17 cellular contexts compared by ENCODE assay signal in the genomic region with DNA sequence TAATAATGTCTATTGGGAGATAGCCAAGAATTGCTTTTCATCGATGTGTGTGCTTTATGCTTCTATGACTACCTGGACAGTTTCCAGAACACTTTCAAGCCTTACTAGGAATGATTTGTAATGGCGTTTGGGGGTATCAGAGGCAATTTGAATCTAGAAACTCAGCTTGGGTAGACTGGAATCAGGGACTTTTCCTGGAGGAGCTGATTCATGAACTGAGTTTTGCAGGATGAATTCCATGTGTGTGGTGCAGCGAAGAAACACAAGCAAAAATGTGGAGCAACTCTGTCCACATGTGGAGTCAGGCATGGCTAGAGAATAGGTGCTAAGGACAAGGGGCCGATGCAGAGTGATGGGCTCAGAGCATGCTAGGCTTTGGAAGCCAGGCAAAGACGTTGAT. TPM values are rescaled to one million over a fixed set of nuclear protein-coding genes. Genes with fewer than 3 reads are reported as not detected.
DNase-seq lines count a peak whose midpoint lies in the region; ATAC-seq, FAIRE-seq and TF ChIP-seq lines count a peak whose summit lies in the region.
"Had no signal": no experiment of that assay in that cellular context is flagged by ENCODE, and none has a peak within 500 bp of the region (broad histone marks: within the 10 kb centered on the region; RNA-seq: fewer than 3 reads in every experiment).

No MANE protein-coding gene starts in this region.

- no peak overlapping the region for H3K27ac ChIP-seq in H1 (ENCODE audit: low read depth, low read length)
- no peak overlapping the region for H3K27ac ChIP-seq in lung (ENCODE audit: low read depth in 1 of 2, low read length in 1 of 2)

- no peak overlapping the region for H3K23ac ChIP-seq in H1 (ENCODE audit: insufficient read length)

- no peaks in the 10 kb centered on the region for H3K23me2 ChIP-seq in H1 (ENCODE audit: low read depth, low read length)

- no peak overlapping the region for H3K18ac ChIP-seq in H1 (ENCODE audit: extremely low read depth, low read length)

- no peak overlapping the region for H2AK5ac ChIP-seq in H1 (ENCODE audit: low read depth, low read length)

- WGBS in H1 (ENCODE audit: extremely low coverage in 1 of 2, insufficient coverage in 1 of 2, insufficient read length in 1 of 2, insufficient replicate concordance in 2 of 2, low coverage in 1 of 2, low lambda C conversion rate in 2 of 2, missing lambda C conversion rate in 1 of 2), 2 experiments = 77% methylated on average over 5 of the region's 5 CpGs; no CpG with 5 or more reads in 1 of the 2 experiments
- 70 to 84% methylated on average over 5 of the region's 5 CpGs for WGBS in lung, 2 donors

- CTCF ChIA-PET in H1 (lab: Charles Lee; ENCODE audit: partially characterized antibody) = interaction anchor here (0.6 to 1.3 kb wide), 7 partner anchors 10 to 21 kb away, joined by 3 to 5 read pairs (median 3); no protein-coding TSS in a partner anchor

- H3K79me1 ChIP-seq in H1 (ENCODE audit: low read depth, low read length) = no peaks in the 10 kb centered on the region

- no peak for ATAC-seq in lung (ENCODE audit: insufficient read depth, low FRiP score)

- POLR2A ChIA-PET in H1 (lab: Charles Lee; ENCODE audit: partially characterized antibody) = interaction anchor here (0.7 kb wide), 1 partner anchor 22 kb away, joined by 3 read pairs; no protein-coding TSS in a partner anchor

- H4K20me1 ChIP-seq in H1 (replicated peaks in 1 of 2; ENCODE audit: control insufficient read depth in 1 of 2, insufficient read depth in 2 of 2, low read length in 2 of 2) = no peaks in the 10 kb centered on the region

- H2BK20ac ChIP-seq in H1 (ENCODE audit: low read length) = no peak overlapping the region

- TF ChIP-seq EP300 in H1 (IDR thresholded peaks at IDR 0.05; ENCODE audit: borderline replicate concordance in 1 of 2, low read depth in 2 of 2, low read length in 2 of 2) = no peak

- H3K4me1 ChIP-seq in H1 (replicated peaks in 1 of 4; ENCODE audit: control insufficient read depth in 3 of 4, insufficient read depth in 4 of 4, low read length in 3 of 4) (peaks cover 0 to 5% (median 2%) of the 10 kb centered on the region in 4 experiments; a peak in 6 of 7 replicates), lung (ENCODE audit: control insufficient read depth in 2 of 2, insufficient read depth in 2 of 2, low read length in 2 of 2) (no peaks in the 10 kb centered on the region)
- H3K4me1 ChIP-seq: BE2C had no signal

- H3K79me2 ChIP-seq in H1 (ENCODE audit: control insufficient read depth in 1 of 2, insufficient read depth in 2 of 2, low read length in 2 of 2) = no peaks in the 10 kb centered on the region

- TF ChIP-seq CTCF in H1 (IDR thresholded peaks at IDR 0.05; ENCODE audit: control extremely low read depth in 1 of 3, insufficient read depth in 1 of 3, low read depth in 1 of 3, low read length in 3 of 3) (no peak), lung (IDR thresholded peaks at IDR 0.05; ENCODE audit: control extremely low read depth, extremely low read depth) (no peak)

- H3K4me2 ChIP-seq in H1 (ENCODE audit: insufficient read depth in 1 of 2, low read depth in 2 of 2, low read length in 2 of 2) = no peak overlapping the region

- no peak overlapping the region for H4K5ac ChIP-seq in H1 (ENCODE audit: insufficient read length, low read depth, low read length)

- FAIRE-seq in H1 (lab: Jason Lieb, UNC) = no peak
- FAIRE-seq: D721Med, HTR-8/SVneo, RCC 7860 had no signal

- H3K4ac ChIP-seq in H1 (replicated peaks; ENCODE audit: insufficient read length, low read depth, low read length) = no peak overlapping the region

- H2AFZ ChIP-seq in H1 (ENCODE audit: low read length) = no peak overlapping the region

- H3K4me3 ChIP-seq in H1 (ENCODE audit: extremely low read depth in 1 of 4, insufficient read depth in 2 of 4, low read depth in 3 of 4, low read length in 4 of 4) (no peak overlapping the region), lung (peak overlapping the region; percentile 8)

- peak overlapping the region; percentile 29; the same call in 1 of the 2 replicates for H2BK12ac ChIP-seq in H1 (ENCODE audit: low read depth, low read length)

- H3K56ac ChIP-seq in H1 (replicated peaks; ENCODE audit: insufficient read length, low read depth, low read length) = no peak overlapping the region

- no peak overlapping the region for H4K8ac ChIP-seq in H1 (ENCODE audit: extremely low read depth, insufficient read depth, low read length)

- DNase-seq in DMS79 treated with DMSO at 0.1 percent for 48 hours (lab: John Stamatoyannopoulos, UW) (peak; percentile 74), NCI-H2029 (lab: John Stamatoyannopoulos, UW) (peak; percentile 70), H1 (ENCODE audit: low read depth in 1 of 2, low spot score in 2 of 2) (no peak), lung (ENCODE audit: low spot score) (no peak), NCI-H187 (lab: John Stamatoyannopoulos, UW) (no peak), germinal center (ENCODE audit: low spot score) (no peak), NCI-H510A treated with DMSO at 0.1 percent for 48 hours (lab: John Stamatoyannopoulos, UW) (no peak)
- DNase-seq: ACHN; BE2C; CD4-positive, alpha-beta memory T cell; GF-D8; NCI-H146; NCI-H526 treated with DMSO at 0.1 percent for 48 hours; SHP77 treated with DMSO at 0.1 percent for 48 hours had no signal

- no peak overlapping the region for H3K9ac ChIP-seq in H1 (replicated peaks in 1 of 4; ENCODE audit: extremely low read depth in 1 of 4, low read depth in 3 of 4, low read length in 3 of 4)

- H4K91ac ChIP-seq in H1 (replicated peaks; ENCODE audit: insufficient read length, low read length) = no peak overlapping the region

- no peaks in the 10 kb centered on the region for H3K9me3 ChIP-seq in H1 (ENCODE audit: insufficient read depth in 2 of 2, low read depth in 1 of 2, low read length in 1 of 2)
- H3K9me3 ChIP-seq in lung (ENCODE audit: control insufficient read depth in 2 of 2, insufficient read depth in 1 of 2, low read length in 1 of 2) = no peaks in the 10 kb centered on the region
- H3K9me3 ChIP-seq: BE2C had no signal

- no peak overlapping the region for H2BK120ac ChIP-seq in H1 (replicated peaks; ENCODE audit: low read depth, low read length)

- TF ChIP-seq RAD21 in H1 (IDR thresholded peaks at IDR 0.05 in 1 of 2, conservative IDR thresholded peaks at IDR 0.05 in 1 of 2; ENCODE audit: low read depth in 2 of 2, low read length in 2 of 2) = no peak

- no peak for TF ChIP-seq POLR2A in H1 (IDR thresholded peaks at IDR 0.05; ENCODE audit: control extremely low read depth in 1 of 2, low read depth in 2 of 2, low read length in 2 of 2)

- peak overlapping the region; percentile 95; the same call in 1 of the 2 replicates for H2BK15ac ChIP-seq in H1 (ENCODE audit: low read length)

- H3K27me3 ChIP-seq in H1 (replicated peaks in 1 of 4; ENCODE audit: control insufficient read depth in 3 of 4, extremely low read depth in 1 of 4, insufficient read depth in 3 of 4, low read length in 3 of 4) (no peaks in the 10 kb centered on the region), lung (ENCODE audit: control insufficient read depth, insufficient read depth) (no peaks in the 10 kb centered on the region)
- H3K27me3 ChIP-seq: BE2C had no signal

- no peaks in the 10 kb centered on the region for H3K36me3 ChIP-seq in H1 (ENCODE audit: control insufficient read depth in 2 of 4, insufficient read depth in 4 of 4, low read length in 3 of 4)
- H3K36me3 ChIP-seq in lung (ENCODE audit: control insufficient read depth in 2 of 2, insufficient read depth in 2 of 2, low read length in 2 of 2) = no peaks in the 10 kb centered on the region
- H3K36me3 ChIP-seq: BE2C had no signal

- no peak overlapping the region for H3K14ac ChIP-seq in H1 (ENCODE audit: insufficient read length)

- H2BK5ac ChIP-seq in H1 (ENCODE audit: low read depth, low read length) = no peak overlapping the region

TF ChIP-seq in H1, 55 proteins besides CTCF, POLR2A, EP300 and RAD21 (continues in another document):
- TF ChIP-seq GABPA (IDR thresholded peaks at IDR 0.05; ENCODE audit: borderline replicate concordance, insufficient read depth, low read length) (no peak), NANOG (IDR thresholded peaks at IDR 0.05; ENCODE audit: insufficient read depth, low read depth, low read length, poor library complexity, severe bottlenecking) (no peak), ZNF274 (IDR thresholded peaks at IDR 0.05; ENCODE audit: borderline replicate concordance, extremely low read depth, low read length) (no peak), GTF2F1 (IDR thresholded peaks at IDR 0.05; ENCODE audit: borderline replicate concordance, low read depth, low read length) (no peak), PHF8 (conservative IDR thresholded peaks at IDR 0.05; ENCODE audit: low read depth, low read length) (no peak), RXRA (IDR thresholded peaks at IDR 0.05; ENCODE audit: insufficient read depth, low read depth, low read length) (no peak), JUND (IDR thresholded peaks at IDR 0.05; ENCODE audit: low read length) (no peak), SP1 (IDR thresholded peaks at IDR 0.05; ENCODE audit: low read depth, low read length) (no peak), BRCA1 (IDR thresholded peaks at IDR 0.05; ENCODE audit: low read depth, low read length) (no peak), ASH2L (IDR thresholded peaks at IDR 0.05; ENCODE audit: low read length) (no peak)

RNA-seq across cellular contexts. Expression of gene TMEM61, which starts 11.8 kb away (rescaled TPM):
- 0.50 and 0.54 TPM in 2 replicates for total RNA-seq in H1 (2021; fragmentation: NEBNext Ultra II Directional; extraction: Animal tissue kit (Norgen Biotek cat#: 25700))
- polyA plus RNA-seq in H1 (2011; rRNA removed) (1.4 and 2.0 TPM in 2 replicates), lung (1 to 10 TPM in 1 of 2 donors, under 1 TPM in 1; 0.91 to 1.6 TPM)
- 0.88 TPM for polyA plus RNA-seq in H1 (2011; cell fraction: cytosol; rRNA removed)
- 1.2 TPM for polyA plus RNA-seq in H1 (2011; cell fraction: nucleus; rRNA removed)
- polyA plus RNA-seq in H1 (2012, experiment 1 of 2) = 0.25 to 0.92 TPM (median 0.80 TPM) in 3 of 4 replicates, not detected in the other
- polyA plus RNA-seq in H1 (2012, experiment 2 of 2) = 1.0 TPM
- polyA plus RNA-seq in H1 (2013, experiment 1 of 2) = 1.4 TPM
- polyA plus RNA-seq in H1 (2013, experiment 2 of 2) = 0.94 TPM
- 0.35 TPM in 1 of 2 replicates, not detected in the other for polyA minus RNA-seq in H1 (2011; rRNA and poly(A)+ RNA removed)
- polyA minus RNA-seq in H1 (2011; cell fraction: cytosol; rRNA and poly(A)+ RNA removed) = not detected
- not detected for polyA minus RNA-seq in H1 (2011; cell fraction: nucleus; rRNA and poly(A)+ RNA removed)
- total RNA-seq in lung = 1 to 10 TPM; 1.1 to 2.1 TPM
- total RNA-seq: CD4-positive, alpha-beta memory T cell had no signal
- polyA plus RNA-seq: CD4-positive, alpha-beta memory T cell had no signal

RNA-seq across cellular contexts. Expression of gene BSND, which starts 30.2 kb away (rescaled TPM):
- 0.40 and 0.43 TPM in 2 replicates for total RNA-seq in H1 (2021; fragmentation: NEBNext Ultra II Directional; extraction: Animal tissue kit (Norgen Biotek cat#: 25700))
- polyA plus RNA-seq in H1 (2011; rRNA removed) (0.52 and 0.68 TPM in 2 replicates), lung (under 1 TPM in 1 of 2 donors, not detected in 1; 0.02 TPM)
- polyA plus RNA-seq in H1 (2011; cell fraction: cytosol; rRNA removed) = 0.67 TPM
- 1.0 TPM for polyA plus RNA-seq in H1 (2011; cell fraction: nucleus; rRNA removed)
- polyA plus RNA-seq in H1 (2012, experiment 1 of 2) = 0.37 to 0.74 TPM (median 0.55 TPM) in 4 replicates
- polyA plus RNA-seq in H1 (2012, experiment 2 of 2) = 0.50 TPM
- polyA plus RNA-seq in H1 (2013, experiment 1 of 2) = 0.26 TPM
- 0.26 TPM for polyA plus RNA-seq in H1 (2013, experiment 2 of 2)
- 0.39 and 0.54 TPM in 2 replicates for polyA minus RNA-seq in H1 (2011; rRNA and poly(A)+ RNA removed)
- polyA minus RNA-seq in H1 (2011; cell fraction: cytosol; rRNA and poly(A)+ RNA removed) = not detected
- 0.70 TPM for polyA minus RNA-seq in H1 (2011; cell fraction: nucleus; rRNA and poly(A)+ RNA removed)
- not detected for total RNA-seq in lung
- total RNA-seq: CD4-positive, alpha-beta memory T cell had no signal
- polyA plus RNA-seq: CD4-positive, alpha-beta memory T cell had no signal

Comparison
In these comparisons a context has a peak if more than half of its experiments do, and no peak if none do; other contexts are left out.
1. DNase-seq: peak in DMS79 treated with DMSO at 0.1 percent for 48 hours (single experiment) and NCI-H2029 (single experiment); none in H1 (0 of 2), lung (single experiment), NCI-H187 (0 of 2), germinal center (single experiment) and NCI-H510A treated with DMSO at 0.1 percent for 48 hours (single experiment).